In the genomic region with DNA sequence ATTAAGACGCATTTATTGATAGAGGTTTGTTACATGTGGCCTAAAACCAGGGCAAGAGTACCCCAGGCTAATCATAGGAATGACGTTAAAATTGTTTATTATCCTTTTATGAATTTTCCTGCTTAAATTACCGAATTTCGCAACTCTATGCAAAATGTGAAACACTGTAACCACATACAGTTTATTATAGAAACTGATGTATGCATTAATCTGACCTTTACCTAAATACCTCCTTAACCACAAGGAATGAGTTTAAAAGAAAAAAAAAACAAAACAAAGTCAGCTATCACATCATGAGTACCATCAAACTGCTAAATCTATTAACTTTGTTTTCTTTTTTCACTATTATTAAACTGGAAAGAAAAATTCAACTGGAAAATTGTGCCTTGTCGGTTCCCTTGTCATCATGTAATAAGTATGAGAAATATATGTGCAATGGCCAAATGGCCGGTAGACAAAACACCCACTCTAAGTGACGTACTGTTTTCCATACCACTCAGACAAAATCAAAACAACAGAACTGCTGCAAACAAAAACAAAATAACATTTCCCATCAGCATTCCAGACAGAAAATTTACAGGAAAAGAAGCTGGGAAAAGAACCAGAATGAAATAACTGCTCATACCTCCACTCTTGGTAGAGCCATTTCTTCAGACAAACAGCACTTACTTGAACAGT, we compare ENCODE assay signal across 13 cellular contexts.
DNase-seq lines count a peak whose midpoint lies in the region; ATAC-seq, FAIRE-seq and TF ChIP-seq lines count a peak whose summit lies in the region.
"Had no signal": no experiment of that assay in that cellular context is flagged by ENCODE, and none has a peak within 500 bp of the region (broad histone marks: within the 10 kb centered on the region; RNA-seq: fewer than 3 reads in every experiment).

No MANE protein-coding gene starts in this region.

- H4K20me1 ChIP-seq in K562 (replicated peaks; ENCODE audit: control insufficient read depth, insufficient read depth, low read length) = no peaks in the 10 kb centered on the region

- H3K4me2 ChIP-seq in K562 (ENCODE audit: insufficient read depth, low read length) = no peak overlapping the region

- no peaks in the 10 kb centered on the region for H3K9me3 ChIP-seq in K562 (replicated peaks; ENCODE audit: control insufficient read depth, insufficient read depth, low read depth, low read length)

- no peaks in the 10 kb centered on the region for H3K27me3 ChIP-seq in K562 (ENCODE audit: control insufficient read depth in 2 of 2, insufficient read depth in 2 of 2, low read length in 2 of 2)

- no peak overlapping the region for H3K4me3 ChIP-seq in K562

- no peaks in the 10 kb centered on the region for H3K36me3 ChIP-seq in K562 (ENCODE audit: control insufficient read depth, insufficient read depth, low read length)
- H3K36me3 ChIP-seq: WERI-Rb-1 had no signal

- intact Hi-C loops in K562 (cut with micrococcal nuclease) = no loop called here

- no peak for TF ChIP-seq POLR2A in K562 (conservative IDR thresholded peaks at IDR 0.05)

- H3K79me2 ChIP-seq in K562 (ENCODE audit: control insufficient read depth, insufficient read depth, low read length) = no peaks in the 10 kb centered on the region

- CTCF ChIA-PET in K562 (lab: Yijun Ruan, JAX; ENCODE audit: low intra/inter-chr PET ratio) = no interaction called here

- POLR2A ChIA-PET in K562 (lab: Yijun Ruan, JAX) = no interaction called here

- FAIRE-seq in K562 (lab: Jason Lieb, UNC) = no peak
- FAIRE-seq: H1 had no signal

- TF ChIP-seq EP300 in K562 (IDR thresholded peaks at IDR 0.05; ENCODE audit: low read length) = no peak

- DNase-seq in HCEC 1CT = peak; percentile 63
- DNase-seq in K562 (ENCODE audit: extremely low read depth in 1 of 4, low spot score in 3 of 4) = no peak
- DNase-seq in left kidney (ENCODE audit: low read depth, low spot score) = peak; percentile 45
- peak; percentile 46 for DNase-seq in stromal cell of bone marrow (ENCODE audit: low read depth)
- DNase-seq in NCI-H128 (lab: John Stamatoyannopoulos, UW; ENCODE audit: unreplicated experiment) = no peak
- DNase-seq: effector memory CD8-positive, alpha-beta T cell; Karpas-422; NCI-H2227 treated with DMSO at 0.1 percent for 48 hours; WERI-Rb-1 had no signal

- no peak for ATAC-seq in K562
- ATAC-seq in GM21515 (IDR thresholded peaks at IDR 0.05; ENCODE audit: unreplicated experiment) = no peak
- ATAC-seq in GM18520 (IDR thresholded peaks at IDR 0.05; ENCODE audit: unreplicated experiment) = no peak
- ATAC-seq: effector memory CD8-positive, alpha-beta T cell; natural killer cell treated with Interleukin-12 subunit alpha and Interleukin-12 subunit beta and Interleukin-15 and Interleukin-18, amount 100 ng/mL, for 72 hours had no signal

- H2AFZ ChIP-seq in K562 (ENCODE audit: low read depth, low read length) = no peak overlapping the region

- no peak for TF ChIP-seq CTCF in K562 (IDR thresholded peaks at IDR 0.05 in 2 of 3, conservative IDR thresholded peaks at IDR 0.05 in 1 of 3; ENCODE audit: insufficient read depth in 2 of 3, low read depth in 1 of 3, low read length in 3 of 3)

- TF ChIP-seq RAD21 in K562 (CRISPR knock-in tag; conservative IDR thresholded peaks at IDR 0.05 in 1 of 2, IDR thresholded peaks at IDR 0.05 in 1 of 2) = no peak

- H3K27ac ChIP-seq in K562 (ENCODE audit: extremely low read depth, low read depth, low read length) = no peak overlapping the region
- H3K27ac ChIP-seq: WERI-Rb-1 had no signal

- BruUV-seq in K562 (replicated peaks; lab: Mats Ljungman, UMichigan) = no TSS peak

- 66% methylated on average over 6 of the region's 7 CpGs for WGBS in K562 (ENCODE audit: insufficient coverage, low coverage, missing lambda C conversion rate)

- no peaks in the 10 kb centered on the region for H3K9me1 ChIP-seq in K562 (ENCODE audit: control insufficient read depth, insufficient read depth, low read length)

- H3K4me1 ChIP-seq in K562 (replicated peaks in 1 of 2; ENCODE audit: control insufficient read depth in 2 of 2, insufficient read depth in 2 of 2, low read length in 2 of 2) = no peaks in the 10 kb centered on the region

- in situ Hi-C loops in K562 (cut with MboI) = no loop called here

- no peak overlapping the region for H3K9ac ChIP-seq in K562 (ENCODE audit: insufficient read depth in 1 of 2, low read depth in 2 of 2, low read length in 2 of 2)

TF ChIP-seq in K562, 482 proteins besides CTCF, POLR2A, EP300 and RAD21:
- TF ChIP-seq YY1 (IDR thresholded peaks at IDR 0.05; ENCODE audit: borderline replicate concordance in 1 of 3, control insufficient read depth in 1 of 3, extremely low read depth in 1 of 3, insufficient read depth in 3 of 3, insufficient read length in 1 of 3, insufficient replicate concordance in 2 of 3, low read depth in 1 of 3, low read length in 2 of 3) (no peak), CEBPG (CRISPR knock-in tag; IDR thresholded peaks at IDR 0.05) (no peak), CEBPG (tag; conservative IDR thresholded peaks at IDR 0.05 in 1 of 2, IDR thresholded peaks at IDR 0.05 in 1 of 2) (peak; percentile 16 to 30; a peak in 1 of 4 replicates), CEBPB (tag; IDR thresholded peaks at IDR 0.05) (peak; percentile 55)

Comparison
In these comparisons a context has a peak if more than half of its experiments do, and no peak if none do; other contexts are left out.
1. DNase-seq: peak in HCEC 1CT (single experiment), left kidney (single experiment) and stromal cell of bone marrow (single experiment); none in K562 (0 of 4) and NCI-H128 (single experiment).